In genomic region chr3:56556908-56557814, GRCh38 we compare ENCODE assay signal across 8 cellular contexts. TPM values are rescaled to one million over a fixed set of nuclear protein-coding genes. Genes with fewer than 3 reads are reported as not detected.
DNase-seq lines count a peak whose midpoint lies in the region; ATAC-seq, FAIRE-seq and TF ChIP-seq lines count a peak whose summit lies in the region.

Gene CCDC66 (plus strand): TSS chr3:56557175. CDS start chr3:56557243, 68 bp downstream.

- H4K5ac ChIP-seq in H1 (ENCODE audit: insufficient read length, low read depth, low read length) (peak within 1 kb of the TSS; percentile 31), mesendoderm (ENCODE audit: low read length) (no peak within 1 kb of the TSS)

- H3K4me3 ChIP-seq in H1 (ENCODE audit: extremely low read depth in 1 of 4, insufficient read depth in 2 of 4, low read depth in 3 of 4, low read length in 4 of 4), result peak within 1 kb of the TSS; percentile 65 to 98 (median 86)
- peak within 1 kb of the TSS; percentile 73 for H3K4me3 ChIP-seq in mesendoderm (ENCODE audit: low read length)

- DNase-seq in Caki2 (ENCODE audit: low read depth) (peak; percentile 83), HTR-8/SVneo (ENCODE audit: insufficient read length, low spot score) (peak; percentile 97), NOMO-1 treated with DMSO at 0.1 percent for 48 hours (lab: John Stamatoyannopoulos, UW; ENCODE audit: unreplicated experiment) (peak; percentile 91), H1 (ENCODE audit: low read depth in 1 of 2, low spot score in 2 of 2) (peak; percentile 82 to 93), mesendoderm (peak; percentile 96)
- peak; percentile 74 to 90 (median 83) for DNase-seq in activated CD8-positive, alpha-beta memory T cell treated with anti-CD3 and anti-CD28 coated beads for 48 hours (ENCODE audit: low read depth in 2 of 3, low spot score in 2 of 3)
- peak; percentile 84 for DNase-seq in stimulated activated CD8-positive, alpha-beta memory T cell treated with anti-CD3 and anti-CD28 coated beads, Interleukin-15, amount 100 ng/mL, for 1 hour (ENCODE audit: low read depth)

- peaks cover 4% of the 10 kb centered on the region; the same call in 1 of the 2 replicates for H3K23me2 ChIP-seq in H1 (ENCODE audit: low read depth, low read length)

- H2BK120ac ChIP-seq in H1 (replicated peaks; ENCODE audit: low read depth, low read length) (peak within 1 kb of the TSS; percentile 29), mesendoderm (ENCODE audit: low read depth, low read length) (no peak within 1 kb of the TSS)

- H3K4ac ChIP-seq in H1 (replicated peaks; ENCODE audit: insufficient read length, low read depth, low read length) (peak within 1 kb of the TSS; percentile 34), mesendoderm (ENCODE audit: low read depth, low read length) (no peak within 1 kb of the TSS)

- H3K4me2 ChIP-seq in H1 (ENCODE audit: insufficient read depth in 1 of 2, low read depth in 2 of 2, low read length in 2 of 2) (peak within 1 kb of the TSS; percentile 61 to 95), mesendoderm (ENCODE audit: low read length) (peak within 1 kb of the TSS; percentile 64)

- POLR2A ChIA-PET in H1 (lab: Charles Lee; ENCODE audit: partially characterized antibody), result interaction anchor here (0.7 to 1.8 kb wide), 12 partner anchors 11 to 254 kb away, joined by 3 to 7 read pairs (median 4); partner anchors contain the start of gene TASOR

- H3K4me1 ChIP-seq in H1 (replicated peaks in 1 of 4; ENCODE audit: control insufficient read depth in 3 of 4, insufficient read depth in 4 of 4, low read length in 3 of 4) (no peaks in the 10 kb centered on the region), mesendoderm (ENCODE audit: control insufficient read depth, low read depth, low read length) (no peaks in the 10 kb centered on the region)

- in situ Hi-C loops in Caki2 (cut with HindIII; ENCODE audit: low pct_unique_long_range_greater_than_20kb, low sequenced_read_pairs), result no loop called here

- no peak for TF ChIP-seq EP300 in H1 (IDR thresholded peaks at IDR 0.05; ENCODE audit: borderline replicate concordance in 1 of 2, low read depth in 2 of 2, low read length in 2 of 2)

- no peaks in the 10 kb centered on the region for H4K20me1 ChIP-seq in H1 (replicated peaks in 1 of 2; ENCODE audit: control insufficient read depth in 1 of 2, insufficient read depth in 2 of 2, low read length in 2 of 2)

- 3% methylated on average over 54 of the region's 54 CpGs; no CpG with 5 or more reads in 1 of the 2 experiments for WGBS in H1 (ENCODE audit: extremely low coverage in 1 of 2, insufficient coverage in 1 of 2, insufficient read length in 1 of 2, insufficient replicate concordance in 2 of 2, low coverage in 1 of 2, low lambda C conversion rate in 2 of 2, missing lambda C conversion rate in 1 of 2), 2 experiments
- no CpG with 5 or more reads among the region's 54 CpGs for WGBS in mesendoderm (ENCODE audit: extremely low coverage, insufficient coverage, low lambda C conversion rate)

- H3K9ac ChIP-seq in H1 (replicated peaks in 1 of 4; ENCODE audit: extremely low read depth in 1 of 4, low read depth in 3 of 4, low read length in 3 of 4), result peak within 1 kb of the TSS; percentile 76 to 92 (median 88)
- H3K9ac ChIP-seq in mesendoderm (ENCODE audit: low read length), result peak within 1 kb of the TSS; percentile 83

- peak; percentile 8 to 63 (median 50) for TF ChIP-seq CTCF in H1 (IDR thresholded peaks at IDR 0.05; ENCODE audit: control extremely low read depth in 1 of 3, insufficient read depth in 1 of 3, low read depth in 1 of 3, low read length in 3 of 3)

- H4K8ac ChIP-seq in H1 (ENCODE audit: extremely low read depth, insufficient read depth, low read length), result peak within 1 kb of the TSS; percentile 98; the same call in 1 of the 2 replicates
- peak within 1 kb of the TSS; percentile 91 for H4K8ac ChIP-seq in mesendoderm (ENCODE audit: low read depth, low read length)

- H3K23ac ChIP-seq in H1 (ENCODE audit: insufficient read length), result no peak within 1 kb of the TSS
- no peak within 1 kb of the TSS for H3K23ac ChIP-seq in mesendoderm (ENCODE audit: low read length)

- peak within 1 kb of the TSS; percentile 99 for H2AFZ ChIP-seq in H1 (ENCODE audit: low read length)

- H2BK15ac ChIP-seq in H1 (ENCODE audit: low read length) (no peak within 1 kb of the TSS), mesendoderm (replicated peaks; ENCODE audit: low read depth) (no peak within 1 kb of the TSS)

- no peak within 1 kb of the TSS for H4K91ac ChIP-seq in H1 (replicated peaks; ENCODE audit: insufficient read length, low read length)

- CTCF ChIA-PET in H1 (lab: Charles Lee; ENCODE audit: partially characterized antibody), result interaction anchor here (0.7 to 1.4 kb wide), 9 partner anchors 10 to 297 kb away, joined by 3 to 4 read pairs (median 3); no protein-coding TSS in a partner anchor

- peaks cover 0 to 22% (median 4%) of the 10 kb centered on the region in 4 experiments; a peak in 4 of 8 replicates for H3K36me3 ChIP-seq in H1 (ENCODE audit: control insufficient read depth in 2 of 4, insufficient read depth in 4 of 4, low read length in 3 of 4)
- no peaks in the 10 kb centered on the region for H3K36me3 ChIP-seq in mesendoderm (ENCODE audit: control insufficient read depth, insufficient read depth, low read length)

- peak; percentile 96 for FAIRE-seq in HTR-8/SVneo (lab: Jason Lieb, UNC)
- FAIRE-seq in H1 (lab: Jason Lieb, UNC), result no peak

- H3K56ac ChIP-seq in H1 (replicated peaks; ENCODE audit: insufficient read length, low read depth, low read length) (peak within 1 kb of the TSS; percentile 52), mesendoderm (ENCODE audit: low read length) (peak within 1 kb of the TSS; percentile 97)

- H3K27ac ChIP-seq in H1 (ENCODE audit: low read depth, low read length) (peak within 1 kb of the TSS; percentile 91), mesendoderm (ENCODE audit: low read depth, low read length) (peak within 1 kb of the TSS; percentile 49)

- H3K79me2 ChIP-seq in H1 (ENCODE audit: control insufficient read depth in 1 of 2, insufficient read depth in 2 of 2, low read length in 2 of 2) (peaks cover 4 to 28% of the 10 kb centered on the region in 2 experiments; a peak in 3 of 4 replicates), mesendoderm (ENCODE audit: control insufficient read depth, insufficient read depth, low read length) (peaks cover 5% of the 10 kb centered on the region)

- ATAC-seq in GM21367 (IDR thresholded peaks at IDR 0.05; ENCODE audit: unreplicated experiment), result peak; percentile 99

- H2BK20ac ChIP-seq in H1 (ENCODE audit: low read length), result no peak within 1 kb of the TSS

- no peaks in the 10 kb centered on the region for H3K79me1 ChIP-seq in H1 (ENCODE audit: low read depth, low read length)
- no peaks in the 10 kb centered on the region for H3K79me1 ChIP-seq in mesendoderm (ENCODE audit: low read length)

- H2AK5ac ChIP-seq in H1 (ENCODE audit: low read depth, low read length) (no peak within 1 kb of the TSS), mesendoderm (ENCODE audit: low read length) (no peak within 1 kb of the TSS)

- H2BK12ac ChIP-seq in H1 (ENCODE audit: low read depth, low read length), result peak within 1 kb of the TSS; percentile 56

- H3K9me3 ChIP-seq in H1 (ENCODE audit: insufficient read depth in 2 of 2, low read depth in 1 of 2, low read length in 1 of 2), result no peaks in the 10 kb centered on the region

- 0 out of 4 replicates have a peak, but pooled peaks of 1 of the 2 experiments have one; percentile 18 for TF ChIP-seq RAD21 in H1 (IDR thresholded peaks at IDR 0.05 in 1 of 2, conservative IDR thresholded peaks at IDR 0.05 in 1 of 2; ENCODE audit: low read depth in 2 of 2, low read length in 2 of 2)

- H3K18ac ChIP-seq in H1 (ENCODE audit: extremely low read depth, low read length) (peak within 1 kb of the TSS; percentile 91), mesendoderm (ENCODE audit: low read length) (no peak within 1 kb of the TSS)

- no peak within 1 kb of the TSS for H3K14ac ChIP-seq in H1 (ENCODE audit: insufficient read length)

- peak; percentile 96 to 98 for TF ChIP-seq POLR2A in H1 (IDR thresholded peaks at IDR 0.05; ENCODE audit: control extremely low read depth in 1 of 2, low read depth in 2 of 2, low read length in 2 of 2)

- H2BK5ac ChIP-seq in H1 (ENCODE audit: low read depth, low read length) (peak within 1 kb of the TSS; percentile 76), mesendoderm (ENCODE audit: low read length) (peak within 1 kb of the TSS; percentile 71)

- H3K27me3 ChIP-seq in H1 (replicated peaks in 1 of 4; ENCODE audit: control insufficient read depth in 3 of 4, extremely low read depth in 1 of 4, insufficient read depth in 3 of 4, low read length in 3 of 4) (no peaks in the 10 kb centered on the region), mesendoderm (ENCODE audit: insufficient read depth, low read length, poor library complexity) (no peaks in the 10 kb centered on the region)

TF ChIP-seq in H1, 55 proteins besides CTCF, POLR2A, EP300 and RAD21 (continues in another document):
- peak; percentile 64; the same call in 1 of the 2 replicates for TF ChIP-seq RBBP5 (IDR thresholded peaks at IDR 0.05; ENCODE audit: borderline replicate concordance, low read depth, low read length)
- no peak for TF ChIP-seq GABPA (IDR thresholded peaks at IDR 0.05; ENCODE audit: borderline replicate concordance, insufficient read depth, low read length)
- 0 out of 2 replicates have a peak, but pooled peaks have one; percentile 8 for TF ChIP-seq EGR1 (IDR thresholded peaks at IDR 0.05; ENCODE audit: borderline replicate concordance, low read depth, low read length)
- TF ChIP-seq E2F6 (IDR thresholded peaks at IDR 0.05), result peak; percentile 96
- TF ChIP-seq TBP (IDR thresholded peaks at IDR 0.05; ENCODE audit: low read depth, low read length), result peak; percentile 82
- no peak for TF ChIP-seq ZNF274 (IDR thresholded peaks at IDR 0.05; ENCODE audit: borderline replicate concordance, extremely low read depth, low read length)

RNA-seq across cellular contexts. Expression of gene CCDC66, which starts in this region (rescaled TPM):
- total RNA-seq in Caki2 (2014; rRNA removed; shearing (Covaris generic); ENCODE audit: low replicate concordance), result 6.8 and 20.2 TPM in 2 replicates
- 24.3 and 29.3 TPM in 2 replicates for total RNA-seq in H1 (2021; fragmentation: NEBNext Ultra II Directional; extraction: Animal tissue kit (Norgen Biotek cat#: 25700))
- 4.5 and 9.6 TPM in 2 replicates for polyA plus RNA-seq in H1 (2011; rRNA removed)
- polyA plus RNA-seq in H1 (2011; cell fraction: cytosol; rRNA removed), result 11.2 TPM
- polyA plus RNA-seq in H1 (2011; cell fraction: nucleus; rRNA removed), result 12.2 TPM
- polyA plus RNA-seq in H1 (2012, experiment 1 of 2), result 10.1 to 18.8 TPM (median 12.0 TPM) in 4 replicates
- 1.2 TPM for polyA plus RNA-seq in H1 (2012, experiment 2 of 2)
- polyA plus RNA-seq in H1 (2013, experiment 1 of 2), result 22.7 TPM
- 18.3 TPM for polyA plus RNA-seq in H1 (2013, experiment 2 of 2)
- 24.1 and 33.3 TPM in 2 replicates for polyA minus RNA-seq in H1 (2011; rRNA and poly(A)+ RNA removed)
- 9.3 TPM for polyA minus RNA-seq in H1 (2011; cell fraction: cytosol; rRNA and poly(A)+ RNA removed)
- 74.0 TPM for polyA minus RNA-seq in H1 (2011; cell fraction: nucleus; rRNA and poly(A)+ RNA removed)
- polyA plus RNA-seq in mesendoderm (2013, experiment 1 of 2), result 17.3 TPM
- 16.5 TPM for polyA plus RNA-seq in mesendoderm (2013, experiment 2 of 2)

Comparison
In these comparisons a context has a peak if more than half of its experiments do, and no peak if none do; other contexts are left out.
1. Peak in every context shown above with its lines: DNase-seq, ATAC-seq, H3K4me3 ChIP-seq and H3K27ac ChIP-seq.